In the genomic region with DNA sequence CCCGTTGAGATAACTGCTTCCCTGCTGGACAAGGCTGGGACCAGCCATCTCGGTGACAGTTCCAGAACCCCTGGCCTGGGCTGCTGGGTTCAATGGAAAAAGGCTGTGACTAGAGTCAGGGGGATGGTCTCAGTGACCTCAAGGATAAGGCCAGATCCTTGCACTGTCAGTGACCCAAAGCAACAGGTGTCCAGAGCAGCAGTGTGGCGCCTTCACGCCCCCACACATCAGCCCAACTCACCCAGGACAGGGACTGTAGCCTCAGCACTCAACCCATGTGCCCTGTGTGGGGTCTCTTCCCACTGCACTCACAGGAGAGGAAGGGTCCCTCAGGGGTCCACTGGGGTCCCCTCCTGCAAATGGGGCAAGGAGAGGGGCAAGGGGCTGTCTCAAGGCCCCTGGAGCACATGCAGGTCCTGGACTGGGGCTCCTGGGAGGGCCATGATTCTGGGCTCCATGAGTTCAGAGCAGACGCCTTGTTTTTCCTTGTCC, we compare ENCODE assay signal across 20 cellular contexts. TPM values are rescaled to one million over a fixed set of nuclear protein-coding genes. Genes with fewer than 3 reads are reported as not detected.
A peak's percentile ranks its signal among the peaks of the same experiment; 100 is the strongest.
DNase-seq lines count a peak whose midpoint lies in the region; ATAC-seq and TF ChIP-seq lines count a peak whose summit lies in the region.
"Had no signal": no experiment of that assay in that cellular context is flagged by ENCODE, and none has a peak within 500 bp of the region (broad histone marks: within the 10 kb centered on the region; RNA-seq: fewer than 3 reads in every experiment).

No MANE protein-coding gene starts in this region.

- DNase-seq in left ventricle myocardium inferior: no peak
- no peak for DNase-seq in cardiac septum (ENCODE audit: low spot score)
- DNase-seq in activated naive CD4-positive, alpha-beta T cell (lab: John Stamatoyannopoulos, UW): no peak
- DNase-seq: activated CD4-positive, alpha-beta memory T cell treated with anti-CD3 and anti-CD28 coated beads, Interleukin-2, amount 10 ng/mL, durations not matched to agents 7 days and 5 days; amniotic stem cell; CD4-positive, alpha-beta T cell; DND-41; GM23248; NCI-H2029; NCI-H526; SW 1271 had no signal

- ATAC-seq in HG03045 (IDR thresholded peaks at IDR 0.05; ENCODE audit: unreplicated experiment) (no peak), GM21515 (IDR thresholded peaks at IDR 0.05; ENCODE audit: unreplicated experiment) (no peak)
- ATAC-seq: gastroesophageal sphincter had no signal

- TF ChIP-seq CTCF in left ventricle myocardium inferior (IDR thresholded peaks at IDR 0.05; ENCODE audit: borderline replicate concordance): no peak

- H3K9me3 ChIP-seq in left ventricle myocardium inferior (replicated peaks) (no peaks in the 10 kb centered on the region), muscle layer of duodenum (ENCODE audit: control insufficient read depth in 1 of 2, low read length in 2 of 2) (no peaks in the 10 kb centered on the region)
- H3K9me3 ChIP-seq: gastroesophageal sphincter, ovary had no signal

- H3K4me1 ChIP-seq in left ventricle myocardium inferior (peaks cover 32% of the 10 kb centered on the region), muscle layer of duodenum (ENCODE audit: control insufficient read depth in 1 of 2, insufficient read depth in 2 of 2, low read length in 2 of 2) (peaks cover 0 to 4% of the 10 kb centered on the region in 2 donors)

- intact Hi-C loops in left ventricle myocardium inferior (cut with micrococcal nuclease) (no loop called here), cardiac septum (cut with DNase I) (no loop called here)

- H3K36me3 ChIP-seq in left ventricle myocardium inferior (no peaks in the 10 kb centered on the region), muscle layer of duodenum (ENCODE audit: control insufficient read depth in 1 of 2, insufficient read depth in 2 of 2, low read length in 2 of 2) (no peaks in the 10 kb centered on the region)
- H3K36me3 ChIP-seq: gastroesophageal sphincter, ovary had no signal

- H3K27ac ChIP-seq in left ventricle myocardium inferior (replicated peaks) (peak overlapping the region; percentile 54), muscle layer of duodenum (ENCODE audit: low read length) (peak overlapping the region; percentile 86)
- H3K27ac ChIP-seq: gastroesophageal sphincter, GM23248, ovary, VCaP had no signal

- no peaks in the 10 kb centered on the region for H3K27me3 ChIP-seq in left ventricle myocardium inferior (ENCODE audit: low read depth)
- H3K27me3 ChIP-seq in muscle layer of duodenum (ENCODE audit: low read depth, low read length): no peaks in the 10 kb centered on the region
- H3K27me3 ChIP-seq: gastroesophageal sphincter, ovary had no signal

- H3K4me3 ChIP-seq in left ventricle myocardium inferior: no peak overlapping the region
- H3K4me3 ChIP-seq in muscle layer of duodenum (ENCODE audit: low read depth in 1 of 2, low read length in 2 of 2): no peak overlapping the region
- H3K4me3 ChIP-seq: gastroesophageal sphincter, GM23248, ovary had no signal

RNA-seq across cellular contexts. Expression of a gene that starts 0.7 kb away (rescaled TPM):
- total RNA-seq in left ventricle myocardium inferior (not detected), cardiac septum (2.0 TPM)
- total RNA-seq: activated CD4-positive, alpha-beta memory T cell treated with anti-CD3 and anti-CD28 coated beads, Interleukin-2, amount 10 ng/mL, durations not matched to agents 7 days and 5 days; activated T-helper 1 cell treated with anti-CD3 and anti-CD28 coated beads, Interleukin-12 subunit alpha, Interleukin-12 subunit beta, Interleukin-2, Interleukin-4 antibody, amounts not matched to agents 30 ng/mL and 10 ng/mL and 1 ng/mL, durations not matched to agents 14 hours and 24 hours and 36 hours; CD4-positive, alpha-beta T cell; cerebellum; endothelial cell of umbilical vein; GM23248 had no signal

RNA-seq across cellular contexts. Expression of a gene that starts 11.5 kb away (rescaled TPM):
- total RNA-seq in left ventricle myocardium inferior (52.5 TPM), cardiac septum (65.7 TPM)

RNA-seq across cellular contexts. Expression of a gene that starts 21.0 kb away (rescaled TPM):
- total RNA-seq in left ventricle myocardium inferior: 141 TPM
- 136 TPM for total RNA-seq in cardiac septum

RNA-seq across cellular contexts. Expression of a gene that starts 42.8 kb away (rescaled TPM):
- total RNA-seq in left ventricle myocardium inferior (74.9 TPM), cardiac septum (86.1 TPM)

RNA-seq across cellular contexts. Expression of a gene that starts 54.6 kb away (rescaled TPM):
- 4.9 TPM for total RNA-seq in left ventricle myocardium inferior
- 7.3 TPM for total RNA-seq in cardiac septum
